In the genomic region with DNA sequence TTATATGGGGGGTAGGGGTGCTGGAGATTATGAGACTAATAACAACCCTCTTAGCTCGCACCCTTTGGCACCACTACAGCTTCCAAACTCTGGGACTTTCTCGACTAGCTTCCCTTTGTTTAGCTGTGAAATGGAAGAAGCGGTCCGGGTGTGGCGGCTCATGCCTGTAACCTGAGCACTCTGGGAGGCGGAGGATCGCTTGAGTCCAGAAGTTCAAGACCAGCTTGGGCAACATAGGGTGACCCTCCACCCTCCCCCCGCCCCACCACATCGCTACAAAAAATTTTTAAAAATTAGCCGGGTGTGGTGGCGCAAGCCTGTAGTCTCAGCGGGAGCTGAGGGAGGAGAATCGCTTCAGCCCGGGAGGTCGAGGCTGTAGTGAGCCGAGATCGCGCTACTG, we compare ENCODE assay signal across 9 cellular contexts. TPM values are rescaled to one million over a fixed set of nuclear protein-coding genes. Genes with fewer than 3 reads are reported as not detected.
DNase-seq lines count a peak whose midpoint lies in the region; ATAC-seq and TF ChIP-seq lines count a peak whose summit lies in the region.
"Had no signal": no experiment of that assay in that cellular context is flagged by ENCODE, and none has a peak within 500 bp of the region (broad histone marks: within the 10 kb centered on the region; RNA-seq: fewer than 3 reads in every experiment).

No MANE protein-coding gene starts in this region.

- ATAC-seq in lower lobe of right lung (no peak), body of pancreas (no peak), psoas muscle (no peak)

- H3K36me3 ChIP-seq in lower lobe of right lung (no peaks in the 10 kb centered on the region), thymus (ENCODE audit: control insufficient read depth, insufficient read depth) (no peaks in the 10 kb centered on the region), body of pancreas (replicated peaks in 1 of 2; ENCODE audit: insufficient read depth in 1 of 2, low read depth in 2 of 2) (no peaks in the 10 kb centered on the region), psoas muscle (ENCODE audit: insufficient read depth in 1 of 2, low read depth in 1 of 2) (no peaks in the 10 kb centered on the region)

- DNase-seq in activated naive CD4-positive, alpha-beta T cell treated with anti-CD3 and anti-CD28 coated beads, Interleukin-2, amount 10 ng/mL, durations not matched to agents 7 days and 5 days: no peak
- DNase-seq in activated naive CD8-positive, alpha-beta T cell treated with anti-CD3 and anti-CD28 coated beads for 36 hours: no peak
- DNase-seq in lower lobe of right lung (no peak), NCI-H2227 (lab: John Stamatoyannopoulos, UW; ENCODE audit: unreplicated experiment) (no peak), body of pancreas (no peak), psoas muscle (no peak)
- DNase-seq: effector CD4-positive, alpha-beta T cell had no signal

- CTCF ChIA-PET in activated naive CD4-positive, alpha-beta T cell treated with anti-CD3 and anti-CD28 coated beads, Interleukin-2, amount 10 ng/mL, durations not matched to agents 7 days and 5 days (lab: Charles Lee): interaction anchor here (1.4 kb wide), 1 partner anchor 116 kb away, joined by 3 read pairs; no protein-coding TSS in a partner anchor

- no peak overlapping the region for H3K27ac Mint-ChIP-seq in activated naive CD4-positive, alpha-beta T cell treated with anti-CD3 and anti-CD28 coated beads, Interleukin-2, amount 50 U/mL, for 24 hours
- H3K27ac Mint-ChIP-seq in activated naive CD4-positive, alpha-beta T cell treated with anti-CD3 and anti-CD28 coated beads, Interleukin-2, amount 10 ng/mL, durations not matched to agents 7 days and 5 days: no peak overlapping the region
- H3K27ac Mint-ChIP-seq in activated naive CD8-positive, alpha-beta T cell treated with anti-CD3 and anti-CD28 coated beads for 36 hours: no peak overlapping the region

- H3K9me3 ChIP-seq in lower lobe of right lung (no peaks in the 10 kb centered on the region), thymus (ENCODE audit: control insufficient read depth) (no peaks in the 10 kb centered on the region), body of pancreas (no peaks in the 10 kb centered on the region), psoas muscle (no peaks in the 10 kb centered on the region)

- no peak for TF ChIP-seq POLR2A in body of pancreas (IDR thresholded peaks at IDR 0.05)

- peaks cover 12% of the 10 kb centered on the region for H3K4me1 Mint-ChIP-seq in activated naive CD4-positive, alpha-beta T cell treated with anti-CD3 and anti-CD28 coated beads, Interleukin-2, amount 50 U/mL, for 24 hours
- H3K4me1 Mint-ChIP-seq in activated naive CD4-positive, alpha-beta T cell treated with anti-CD3 and anti-CD28 coated beads, Interleukin-2, amount 10 ng/mL, durations not matched to agents 7 days and 5 days: peaks cover 23% of the 10 kb centered on the region
- peaks cover 15% of the 10 kb centered on the region for H3K4me1 Mint-ChIP-seq in activated naive CD8-positive, alpha-beta T cell treated with anti-CD3 and anti-CD28 coated beads for 36 hours

- H3K27me3 Mint-ChIP-seq in activated naive CD4-positive, alpha-beta T cell treated with anti-CD3 and anti-CD28 coated beads, Interleukin-2, amount 50 U/mL, for 24 hours: peaks cover 33% of the 10 kb centered on the region
- H3K27me3 Mint-ChIP-seq in activated naive CD4-positive, alpha-beta T cell treated with anti-CD3 and anti-CD28 coated beads, Interleukin-2, amount 10 ng/mL, durations not matched to agents 7 days and 5 days: peaks cover 85% of the 10 kb centered on the region
- H3K27me3 Mint-ChIP-seq in activated naive CD8-positive, alpha-beta T cell treated with anti-CD3 and anti-CD28 coated beads for 36 hours: peaks cover 79% of the 10 kb centered on the region

- peaks cover 64% of the 10 kb centered on the region for H3K27me3 ChIP-seq in lower lobe of right lung (ENCODE audit: low read depth)
- peaks cover 68% of the 10 kb centered on the region for H3K27me3 ChIP-seq in thymus (ENCODE audit: control insufficient read depth, insufficient read depth)
- peaks cover 0 to 21% of the 10 kb centered on the region in 2 donors for H3K27me3 ChIP-seq in body of pancreas
- H3K27me3 ChIP-seq in psoas muscle (ENCODE audit: insufficient read depth in 3 of 3, low read length in 2 of 3): peaks cover 4 to 67% (median 29%) of the 10 kb centered on the region in 3 donors

- peak overlapping the region; percentile 57 for H3K4me3 Mint-ChIP-seq in activated naive CD4-positive, alpha-beta T cell treated with anti-CD3 and anti-CD28 coated beads, Interleukin-2, amount 50 U/mL, for 24 hours
- H3K4me3 Mint-ChIP-seq in activated naive CD4-positive, alpha-beta T cell treated with anti-CD3 and anti-CD28 coated beads, Interleukin-2, amount 10 ng/mL, durations not matched to agents 7 days and 5 days: no peak overlapping the region
- peak overlapping the region; percentile 29 for H3K4me3 Mint-ChIP-seq in activated naive CD8-positive, alpha-beta T cell treated with anti-CD3 and anti-CD28 coated beads for 36 hours

- no peak for TF ChIP-seq CTCF in lower lobe of right lung (IDR thresholded peaks at IDR 0.05)
- no peak for TF ChIP-seq CTCF in body of pancreas (IDR thresholded peaks at IDR 0.05)
- TF ChIP-seq CTCF in psoas muscle (IDR thresholded peaks at IDR 0.05): no peak

- WGBS in thymus: 10% methylated on average over 18 of the region's 18 CpGs
- 18 to 27% methylated on average over 14 to 18 of the region's 18 CpGs for WGBS in body of pancreas, 2 donors
- 5 to 9% (median 6%) methylated on average over 18 of the region's 18 CpGs for WGBS in psoas muscle, 3 donors

- H3K27ac ChIP-seq in lower lobe of right lung: no peak overlapping the region
- no peak overlapping the region for H3K27ac ChIP-seq in thymus (ENCODE audit: low read depth)
- H3K27ac ChIP-seq in body of pancreas: no peak overlapping the region
- no peak overlapping the region for H3K27ac ChIP-seq in psoas muscle

- peaks cover 2% of the 10 kb centered on the region for H3K36me3 Mint-ChIP-seq in activated naive CD4-positive, alpha-beta T cell treated with anti-CD3 and anti-CD28 coated beads, Interleukin-2, amount 50 U/mL, for 24 hours
- H3K36me3 Mint-ChIP-seq in activated naive CD4-positive, alpha-beta T cell treated with anti-CD3 and anti-CD28 coated beads, Interleukin-2, amount 10 ng/mL, durations not matched to agents 7 days and 5 days: no peaks in the 10 kb centered on the region
- no peaks in the 10 kb centered on the region for H3K36me3 Mint-ChIP-seq in activated naive CD8-positive, alpha-beta T cell treated with anti-CD3 and anti-CD28 coated beads for 36 hours

- H3K9me3 Mint-ChIP-seq in activated naive CD4-positive, alpha-beta T cell treated with anti-CD3 and anti-CD28 coated beads, Interleukin-2, amount 50 U/mL, for 24 hours: no peaks in the 10 kb centered on the region
- H3K9me3 Mint-ChIP-seq in activated naive CD4-positive, alpha-beta T cell treated with anti-CD3 and anti-CD28 coated beads, Interleukin-2, amount 10 ng/mL, durations not matched to agents 7 days and 5 days: no peaks in the 10 kb centered on the region
- no peaks in the 10 kb centered on the region for H3K9me3 Mint-ChIP-seq in activated naive CD8-positive, alpha-beta T cell treated with anti-CD3 and anti-CD28 coated beads for 36 hours

- H3K4me1 ChIP-seq in lower lobe of right lung (peaks cover 28% of the 10 kb centered on the region), thymus (ENCODE audit: control insufficient read depth, insufficient read depth, low read length) (peaks cover 6% of the 10 kb centered on the region), body of pancreas (peaks cover 27% of the 10 kb centered on the region), psoas muscle (peaks cover 10% of the 10 kb centered on the region)

- H3K4me3 ChIP-seq in lower lobe of right lung: peak overlapping the region; percentile 53
- H3K4me3 ChIP-seq in thymus (ENCODE audit: low read length): peak overlapping the region; percentile 21
- no peak overlapping the region for H3K4me3 ChIP-seq in body of pancreas
- no peak overlapping the region for H3K4me3 ChIP-seq in psoas muscle

- intact Hi-C loops in lower lobe of right lung (cut with DNase I) (no loop called here), body of pancreas (cut with DNase I) (no loop called here), psoas muscle (cut with DNase I) (no loop called here)

RNA-seq across cellular contexts. Expression of a gene that starts 0.8 kb away (rescaled TPM):
- under 1 TPM; 0.37 to 0.44 TPM for total RNA-seq in activated naive CD8-positive, alpha-beta T cell treated with anti-CD3 and anti-CD28 coated beads for 36 hours
- total RNA-seq in lower lobe of right lung: 3.4 TPM
- 47.5 TPM for polyA plus RNA-seq in thymus
- 1 to 10 TPM in 1 of 2 donors, under 1 TPM in 1; 0.66 to 4.7 TPM for total RNA-seq in body of pancreas
- not detected for total RNA-seq in psoas muscle
- under 1 TPM in 2 of 3 donors, not detected in 1; 0.05 to 0.21 TPM for polyA plus RNA-seq in psoas muscle

Comparison
In these comparisons a context has a peak if more than half of its experiments do, and no peak if none do; other contexts are left out.
1. H3K4me3 ChIP-seq: peak in lower lobe of right lung (single experiment) and thymus (single experiment); none in body of pancreas (0 of 2) and psoas muscle (single experiment).